In genomic region chr6:107154131-107154906, GRCh38 we compare ENCODE assay signal across 1 cellular context.
A peak's percentile ranks its signal among the peaks of the same experiment; 100 is the strongest.
TF ChIP-seq lines count a peak whose summit lies in the region.

No MANE protein-coding gene starts in this region.

TF ChIP-seq in HepG2, 621 proteins besides CTCF, POLR2A, EP300 and RAD21 (continued from another document):
- no peak for TF ChIP-seq BCL3 (CRISPR knock-in tag; IDR thresholded peaks at IDR 0.05)
- TF ChIP-seq ZNF691 (CRISPR knock-in tag; IDR thresholded peaks at IDR 0.05; ENCODE audit: borderline replicate concordance, low read depth) = no peak
- TF ChIP-seq ZNF616 (CRISPR knock-in tag; IDR thresholded peaks at IDR 0.05; ENCODE audit: low read depth) = no peak
- peak; percentile 65; the same call in 1 of the 2 replicates for TF ChIP-seq RFX1 (IDR thresholded peaks at IDR 0.05)
- TF ChIP-seq RFX3 (CRISPR knock-in tag; IDR thresholded peaks at IDR 0.05) = peak; percentile 57; the same call in 1 of the 2 replicates
- TF ChIP-seq AFF4 (CRISPR knock-in tag; IDR thresholded peaks at IDR 0.05) = no peak
- TF ChIP-seq ZBTB14 (CRISPR knock-in tag; IDR thresholded peaks at IDR 0.05) = no peak
- TF ChIP-seq PAX8 (CRISPR knock-in tag; IDR thresholded peaks at IDR 0.05; ENCODE audit: borderline replicate concordance) = no peak
- no peak for TF ChIP-seq ZNF563 (CRISPR knock-in tag; IDR thresholded peaks at IDR 0.05)
